ENCODE assay signal across 20 cellular contexts in genomic region chrX:100700809-100701208, GRCh38.
"Had no signal": no experiment of that assay in that cellular context is flagged by ENCODE, and none has a peak within 500 bp of the region (broad histone marks: within the 10 kb centered on the region; RNA-seq: fewer than 3 reads in every experiment).

No MANE protein-coding gene starts in this region.

- H3K27me3 ChIP-seq: brain microvascular endothelial cell, pancreas, sigmoid colon, thyroid gland, uterus had no signal

- ATAC-seq: activated CD4-positive, CD25-positive, alpha-beta regulatory T cell treated with anti-CD3 and anti-CD28 coated beads, Interleukin-2, amount 50 U/mL, for 24 hours; esophagus mucosa; left lung; pancreas had no signal

- H3K9me3 ChIP-seq: left lung, pancreas, sigmoid colon, spleen, thyroid gland, uterus had no signal

- H3K4me1 ChIP-seq: left lung, pancreas, sigmoid colon, spleen, thyroid gland, uterus had no signal

- H3K27ac ChIP-seq: brain microvascular endothelial cell, coronary artery, left lung, pancreas, sigmoid colon, spleen, thyroid gland, uterus had no signal

- DNase-seq: activated CD4-positive, alpha-beta T cell treated with anti-CD3 and anti-CD28 coated beads, Interleukin-2, amount 50 U/mL, for 48 hours; activated effector memory CD4-positive, alpha-beta T cell treated with Interleukin-2 at 50 U/mL for 16 hours; activated naive CD8-positive, alpha-beta T cell treated with anti-CD3 and anti-CD28 coated beads, Interleukin-2, amount 10 ng/mL, durations not matched to agents 7 days and 5 days; activated T-cell treated with anti-CD3 and anti-CD28 coated beads, Interleukin-2, amount 50 U/mL, for 1 hour; anterior cingulate cortex; brain microvascular endothelial cell; kidney; left lung; mammary epithelial cell; naive B cell; pancreas; sigmoid colon; spleen; stimulated activated CD4-positive, alpha-beta T cell treated with anti-CD3 and anti-CD28 coated beads, Interleukin-1b, Interleukin-23, amount 100 ng/mL, for 48 hours; T-helper 9 cell; thyroid gland; uterus had no signal

- H3K36me3 ChIP-seq: brain microvascular endothelial cell, left lung, pancreas, thyroid gland, uterus had no signal

- H3K4me3 ChIP-seq: coronary artery, left lung, pancreas, sigmoid colon, spleen, thyroid gland, uterus had no signal
